ENCODE assay signal across 8 cellular contexts in genomic region chr3:43288366-43288765, GRCh38. TPM values are rescaled to one million over a fixed set of nuclear protein-coding genes. Genes with fewer than 3 reads are reported as not detected.
A peak's percentile ranks its signal among the peaks of the same experiment; 100 is the strongest.
DNase-seq lines count a peak whose midpoint lies in the region; ATAC-seq and TF ChIP-seq lines count a peak whose summit lies in the region.

No MANE protein-coding gene starts in this region.

- POLR2A ChIA-PET in GM10248 (lab: Yijun Ruan, JAX) = no interaction called here

- CTCF ChIA-PET in GM10248 (lab: Yijun Ruan, JAX) = no interaction called here

- peak overlapping the region; percentile 73 for H3K27ac ChIP-seq in epithelial cell of prostate

- no peak for TF ChIP-seq CTCF in GM10248 (IDR thresholded peaks at IDR 0.05; ENCODE audit: control extremely low read depth, extremely low read depth, low read depth, missing control alignments)

- ATAC-seq in HG02678 (IDR thresholded peaks at IDR 0.05; ENCODE audit: unreplicated experiment) (peak; percentile 35), SK-N-SH treated with all-trans-retinoic acid at 6 μM for 48 hours (peak; percentile 26; the same call in 1 of the 3 replicates), HG03045 (IDR thresholded peaks at IDR 0.05; ENCODE audit: unreplicated experiment) (no peak)

- DNase-seq in GM10248 (ENCODE audit: extremely low spot score) = peak; percentile 43
- no peak for DNase-seq in epithelial cell of prostate (ENCODE audit: low read depth, low spot score)
- peak; percentile 59 for DNase-seq in renal cortical epithelial cell (ENCODE audit: low read depth)
- DNase-seq in T1000 (lab: John Stamatoyannopoulos, UW) = no peak
- DNase-seq in cerebellar cortex (ENCODE audit: low spot score) = no peak

TF ChIP-seq in SK-N-SH treated with all-trans-retinoic acid at 6 μM for 48 hours, 23 proteins besides CTCF, POLR2A, EP300 and RAD21:
- no peak for TF ChIP-seq BACH2 (CRISPR knock-in tag; IDR thresholded peaks at IDR 0.05; ENCODE audit: borderline replicate concordance)
- no peak for TF ChIP-seq ZNF8 (CRISPR knock-in tag; IDR thresholded peaks at IDR 0.05)
TF ChIP-seq in SK-N-SH treated with all-trans-retinoic acid at 6 μM for 48 hours: peak in this region for 0.

RNA-seq across cellular contexts. Expression of gene SNRK, which starts 2.0 kb away (rescaled TPM):
- total RNA-seq in renal cortical epithelial cell = 15.6 and 30.2 TPM in 2 replicates

Comparison
In these comparisons a context has a peak if more than half of its experiments do, and no peak if none do; other contexts are left out.
1. DNase-seq: peak in GM10248 (single experiment) and renal cortical epithelial cell (single experiment); none in epithelial cell of prostate (single experiment), T1000 (single experiment) and cerebellar cortex (single experiment).